Comparison of ENCODE assay signal across 24 cellular contexts in genomic region chr9:32463500-32463899, GRCh38.
"Had no signal": no experiment of that assay in that cellular context is flagged by ENCODE, and none has a peak within 500 bp of the region (broad histone marks: within the 10 kb centered on the region; RNA-seq: fewer than 3 reads in every experiment).

No MANE protein-coding gene starts in this region.

- FAIRE-seq: islet of Langerhans had no signal

- H3K36me3 ChIP-seq: neural progenitor cell, ovary, thyroid gland had no signal

- ATAC-seq: naive thymus-derived CD8-positive, alpha-beta T cell; sciatic nerve; stimulated activated naive B cell treated with anti-CD40 and anti-IgM and Interleukin-4, amounts not matched to agents 10 μg/mL and 1 μg/mL and 100 μg/mL, for 72 hours; stimulated activated naive CD8-positive, alpha-beta T cell treated with anti-CD3 and anti-CD28 coated beads, Interleukin-15, Interleukin-2, amounts not matched to agents 100 U/mL and 50 U/mL, for 24 hours had no signal

- DNase-seq: immature natural killer cell; left ventricle myocardium inferior; naive thymus-derived CD8-positive, alpha-beta T cell; ovary; stimulated activated CD4-positive, alpha-beta T cell treated with anti-CD3 and anti-CD28 coated beads, Interleukin-12 subunit alpha, Interleukin-12 subunit beta, amount 100 ng/mL, for 4 hours; stimulated activated CD4-positive, alpha-beta T cell treated with anti-CD3 and anti-CD28 coated beads, Interleukin-15, amount 100 ng/mL, for 24 hours; stimulated activated CD4-positive, alpha-beta T cell treated with anti-CD3 and anti-CD28 coated beads, Interleukin-2, amount 100 ng/mL, for 24 hours; stimulated activated CD4-positive, alpha-beta T cell treated with anti-CD3 and anti-CD28 coated beads, Interleukin-4, amount 100 ng/mL, for 1 hour; stimulated activated naive B cell treated with anti-CD40 and anti-IgM and Interleukin-4, amounts not matched to agents 10 μg/mL and 1 μg/mL and 100 μg/mL, for 72 hours; stimulated activated naive CD8-positive, alpha-beta T cell treated with anti-CD3 and anti-CD28 coated beads, Interleukin-15, Interleukin-2, amounts not matched to agents 100 U/mL and 50 U/mL, for 24 hours; stomach; testis; thyroid gland; transverse colon; upper lobe of left lung had no signal

- H3K9me3 Mint-ChIP-seq: immature natural killer cell; naive thymus-derived CD8-positive, alpha-beta T cell; nephron; neural progenitor cell; stimulated activated naive B cell treated with anti-CD40 and anti-IgM and Interleukin-4, amounts not matched to agents 10 μg/mL and 1 μg/mL and 100 μg/mL, for 72 hours had no signal

- H3K9ac ChIP-seq: neural progenitor cell had no signal

- H3K4me1 ChIP-seq: left ventricle myocardium inferior, neural progenitor cell, right atrium auricular region, stomach, testis, thyroid gland, transverse colon, upper lobe of left lung, vagina had no signal

- H3K4me3 ChIP-seq: left ventricle myocardium inferior, lung, neural progenitor cell, ovary, right atrium auricular region, skin epidermis, stomach, testis, thyroid gland, transverse colon, upper lobe of left lung, vagina had no signal

- H3K9me3 ChIP-seq: left ventricle myocardium inferior, ovary, right atrium auricular region, stomach, testis, thyroid gland, transverse colon, upper lobe of left lung, vagina had no signal

- H3K27ac ChIP-seq: left ventricle myocardium inferior, neural progenitor cell, ovary, right atrium auricular region, skin epidermis, stomach, testis, thyroid gland, transverse colon, upper lobe of left lung, vagina had no signal

- H3K27ac Mint-ChIP-seq: nephron; progenitor cell of endocrine pancreas; stimulated activated naive B cell treated with anti-CD40 and anti-IgM and Interleukin-4, amounts not matched to agents 10 μg/mL and 1 μg/mL and 100 μg/mL, for 72 hours had no signal
